Comparison of ENCODE assay signal across 8 cellular contexts in genomic region chr1:201559679-201560162, GRCh38. TPM values are rescaled to one million over a fixed set of nuclear protein-coding genes. Genes with fewer than 3 reads are reported as not detected.
DNase-seq lines count a peak whose midpoint lies in the region; FAIRE-seq and TF ChIP-seq lines count a peak whose summit lies in the region.

No MANE protein-coding gene starts in this region.

- H3K4me2 ChIP-seq in KMS-11 = no peak overlapping the region

- no peaks in the 10 kb centered on the region for H3K79me2 ChIP-seq in KMS-11 (ENCODE audit: insufficient read depth, low read depth)

- no peaks in the 10 kb centered on the region for H3K9me3 ChIP-seq in neutrophil
- H3K9me3 ChIP-seq in suprapubic skin = no peaks in the 10 kb centered on the region

- FAIRE-seq in GM19239 (lab: Jason Lieb, UNC) (peak; percentile 85), RCC 7860 (lab: Jason Lieb, UNC) (peak; percentile 38)

- H3K9ac ChIP-seq in KMS-11 = no peak overlapping the region

- H3K4me3 ChIP-seq in KMS-11 (IDR thresholded peaks at IDR 0.05; ENCODE audit: insufficient read depth, low read depth, low read length) (no peak overlapping the region), fibroblast of pulmonary artery (replicated peaks; ENCODE audit: low read depth, low read length) (no peak overlapping the region), neutrophil (ENCODE audit: low read depth in 1 of 2, low read length in 1 of 2) (no peak overlapping the region), suprapubic skin (no peak overlapping the region)

- H4K20me1 ChIP-seq in KMS-11 (ENCODE audit: insufficient read depth) = no peaks in the 10 kb centered on the region

- H3K36me3 ChIP-seq in KMS-11 (ENCODE audit: insufficient read depth) (no peaks in the 10 kb centered on the region), neutrophil (no peaks in the 10 kb centered on the region), suprapubic skin (no peaks in the 10 kb centered on the region)

- H3K4me1 ChIP-seq in KMS-11 (ENCODE audit: low read depth, poor library complexity, severe bottlenecking) (peaks cover 8% of the 10 kb centered on the region), neutrophil (ENCODE audit: control insufficient read depth in 1 of 2, insufficient read depth in 1 of 2, low read depth in 1 of 2, low read length in 1 of 2) (peaks cover 0 to 5% of the 10 kb centered on the region in 2 experiments), suprapubic skin (peaks cover 52% of the 10 kb centered on the region)

- H3K27me3 ChIP-seq in KMS-11 (ENCODE audit: insufficient read depth, low read depth) = no peaks in the 10 kb centered on the region
- no peaks in the 10 kb centered on the region for H3K27me3 ChIP-seq in neutrophil
- no peaks in the 10 kb centered on the region for H3K27me3 ChIP-seq in suprapubic skin

- H2AFZ ChIP-seq in KMS-11 (ENCODE audit: low read depth) = peak overlapping the region; percentile 70

- TF ChIP-seq POLR2A in suprapubic skin (IDR thresholded peaks at IDR 0.05) = no peak

- TF ChIP-seq EP300 in suprapubic skin (IDR thresholded peaks at IDR 0.05) = no peak

- DNase-seq in Ammon's horn (ENCODE audit: low spot score) (peak; percentile 96), GM19239 (ENCODE audit: insufficient read length, low spot score) (peak; percentile 83), RCC 7860 (ENCODE audit: low spot score) (peak; percentile 66), fibroblast of pulmonary artery (ENCODE audit: low read depth) (peak; percentile 86), suprapubic skin (ENCODE audit: low spot score in 2 of 2) (peak; percentile 86 to 91)
- peak; percentile 71 to 80 for DNase-seq in activated T-cell treated with anti-CD3 and anti-CD28 coated beads, Interleukin-2, amount 50 U/mL, for 48 hours

- TF ChIP-seq CTCF in KMS-11 (conservative IDR thresholded peaks at IDR 0.05; ENCODE audit: low read depth, low read length) = peak; percentile 97
- TF ChIP-seq CTCF in fibroblast of pulmonary artery (IDR thresholded peaks at IDR 0.05; ENCODE audit: low read length, missing control alignments) = peak; percentile 91
- TF ChIP-seq CTCF in neutrophil (IDR thresholded peaks at IDR 0.05) = peak; percentile 92
- peak; percentile 88 to 94 for TF ChIP-seq CTCF in suprapubic skin (IDR thresholded peaks at IDR 0.05)

- 13% methylated on average over 13 of the region's 13 CpGs for WGBS in suprapubic skin

- no peak overlapping the region for H3K27ac ChIP-seq in KMS-11
- H3K27ac ChIP-seq in neutrophil = no peak overlapping the region
- no peak overlapping the region for H3K27ac ChIP-seq in suprapubic skin

RNA-seq across cellular contexts. Expression of gene NAV1, which starts 20.8 kb away (rescaled TPM):
- 10 to 100 TPM; 17.4 to 36.9 (median 25.5) TPM for total RNA-seq in suprapubic skin

RNA-seq across cellular contexts. Expression of gene CSRP1, which starts 52.8 kb away (rescaled TPM):
- total RNA-seq in suprapubic skin = 100 to 1,000 TPM; 379 to 436 (median 414) TPM
